In the genomic region with DNA sequence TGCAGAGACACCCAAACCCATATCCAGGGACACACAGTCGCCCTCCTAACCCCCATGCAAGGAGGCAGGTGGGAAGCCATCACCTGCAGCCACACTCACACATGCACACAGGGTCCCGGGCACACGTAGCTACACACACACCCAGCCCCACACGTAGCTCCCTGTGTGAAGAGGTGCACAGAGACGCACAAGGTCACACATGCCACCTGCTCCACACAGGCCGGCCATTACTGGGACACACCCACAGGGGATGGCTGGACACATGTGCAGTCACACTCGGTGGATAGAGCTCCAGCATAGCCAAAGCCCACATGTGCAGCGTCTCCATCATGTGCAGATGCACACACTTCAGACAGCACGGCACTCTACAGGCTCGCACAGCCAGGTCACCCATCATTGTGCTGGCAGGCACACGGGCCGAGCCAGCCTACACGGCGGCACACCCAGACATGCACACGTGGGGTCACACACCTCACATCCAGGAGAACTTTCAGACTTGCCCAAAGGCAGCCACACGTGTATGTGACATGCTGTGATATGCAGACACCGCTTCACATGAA, we compare ENCODE assay signal across 14 cellular contexts. TPM values are rescaled to one million over a fixed set of nuclear protein-coding genes. Genes with fewer than 3 reads are reported as not detected.
DNase-seq lines count a peak whose midpoint lies in the region; ATAC-seq and TF ChIP-seq lines count a peak whose summit lies in the region.
"Had no signal": no experiment of that assay in that cellular context is flagged by ENCODE, and none has a peak within 500 bp of the region (broad histone marks: within the 10 kb centered on the region; RNA-seq: fewer than 3 reads in every experiment).

No MANE protein-coding gene starts in this region.

- DNase-seq in activated naive CD4-positive, alpha-beta T cell treated with anti-CD3 and anti-CD28 coated beads for 36 hours: no peak
- DNase-seq in activated naive CD4-positive, alpha-beta T cell treated with anti-CD3 and anti-CD28 coated beads, Interleukin-2, amount 50 U/mL, for 72 hours (ENCODE audit: low spot score in 2 of 2): no peak
- DNase-seq in activated naive CD8-positive, alpha-beta T cell treated with anti-CD3 and anti-CD28 coated beads, Interleukin-2, amount 50 U/mL, for 24 hours: no peak
- DNase-seq in naive B cell (no peak), tibial artery (no peak), NCI-H1436 treated with DMSO at 0.1 percent for 48 hours (lab: John Stamatoyannopoulos, UW) (no peak), DMS 273 (lab: John Stamatoyannopoulos, UW; ENCODE audit: unreplicated experiment) (no peak)
- DNase-seq in T-helper 2 cell treated with Interferon-gamma antibody and Interleukin-4, amounts not matched to agents 5 μg/mL and 100 μg/mL, for 36 hours (ENCODE audit: low spot score): no peak
- DNase-seq: cerebellar nuclear complex, IMR-90, NCI-H524 treated with DMSO at 0.1 percent for 48 hours had no signal

- no peak overlapping the region for H3K27ac Mint-ChIP-seq in activated naive CD4-positive, alpha-beta T cell treated with anti-CD3 and anti-CD28 coated beads for 36 hours
- H3K27ac Mint-ChIP-seq in activated naive CD4-positive, alpha-beta T cell treated with anti-CD3 and anti-CD28 coated beads, Interleukin-2, amount 50 U/mL, for 72 hours: no peak overlapping the region
- H3K27ac Mint-ChIP-seq in activated naive CD8-positive, alpha-beta T cell treated with anti-CD3 and anti-CD28 coated beads, Interleukin-2, amount 50 U/mL, for 24 hours: no peak overlapping the region
- peak overlapping the region in 3 of 6 donors; percentile 10 to 28 (median 22) for H3K27ac Mint-ChIP-seq in naive B cell
- H3K27ac Mint-ChIP-seq in T-helper 2 cell treated with Interferon-gamma antibody and Interleukin-4, amounts not matched to agents 5 μg/mL and 100 μg/mL, for 36 hours: no peak overlapping the region
- H3K27ac Mint-ChIP-seq: activated T-helper 1 cell treated with anti-CD3 and anti-CD28 coated beads, Interleukin-12 subunit alpha, Interleukin-12 subunit beta, Interleukin-2, Interleukin-4 antibody, amounts not matched to agents 30 ng/mL and 10 ng/mL and 1 ng/mL, durations not matched to agents 14 hours and 24 hours and 36 hours had no signal

- H3K4me1 ChIP-seq in tibial artery: peaks cover 0 to 18% (median 13%) of the 10 kb centered on the region in 4 donors

- peaks cover 17% of the 10 kb centered on the region for H3K36me3 Mint-ChIP-seq in activated naive CD4-positive, alpha-beta T cell treated with anti-CD3 and anti-CD28 coated beads for 36 hours (ENCODE audit: low read depth)
- peaks cover 38 to 44% of the 10 kb centered on the region in 2 donors for H3K36me3 Mint-ChIP-seq in activated naive CD4-positive, alpha-beta T cell treated with anti-CD3 and anti-CD28 coated beads, Interleukin-2, amount 50 U/mL, for 72 hours
- H3K36me3 Mint-ChIP-seq in activated naive CD8-positive, alpha-beta T cell treated with anti-CD3 and anti-CD28 coated beads, Interleukin-2, amount 50 U/mL, for 24 hours (ENCODE audit: low read depth): peaks cover 18% of the 10 kb centered on the region
- peaks cover 0 to 7% of the 10 kb centered on the region in 2 donors for H3K36me3 Mint-ChIP-seq in naive B cell
- peaks cover 1% of the 10 kb centered on the region for H3K36me3 Mint-ChIP-seq in T-helper 2 cell treated with Interferon-gamma antibody and Interleukin-4, amounts not matched to agents 5 μg/mL and 100 μg/mL, for 36 hours (ENCODE audit: low read depth)

- H3K36me3 ChIP-seq in tibial artery: peaks cover 0 to 11% (median 0%) of the 10 kb centered on the region in 3 donors
- H3K36me3 ChIP-seq: thyroid gland had no signal

- peak overlapping the region; percentile 62 to 64 for H3K4me3 ChIP-seq in tibial artery

- TF ChIP-seq CTCF in tibial artery (IDR thresholded peaks at IDR 0.05): no peak

- intact Hi-C loops in activated naive CD4-positive, alpha-beta T cell treated with anti-CD3 and anti-CD28 coated beads for 36 hours (cut with micrococcal nuclease): loop anchor here (2.0 kb wide), 1 partner anchor 278 kb away; a partner anchor contains a TSS
- intact Hi-C loops in tibial artery (cut with DNase I; ENCODE audit: low total_unique reads): loop anchor here (5.0 kb wide), 1 partner anchor 283 kb away; no protein-coding TSS in a partner anchor

- H3K4me3 Mint-ChIP-seq in activated naive CD4-positive, alpha-beta T cell treated with anti-CD3 and anti-CD28 coated beads for 36 hours: peak overlapping the region; percentile 88
- H3K4me3 Mint-ChIP-seq in activated naive CD8-positive, alpha-beta T cell treated with anti-CD3 and anti-CD28 coated beads, Interleukin-2, amount 50 U/mL, for 24 hours: peak overlapping the region; percentile 81
- H3K4me3 Mint-ChIP-seq in naive B cell: peak overlapping the region; percentile 93 to 98 (median 96)
- H3K4me3 Mint-ChIP-seq in T-helper 2 cell treated with Interferon-gamma antibody and Interleukin-4, amounts not matched to agents 5 μg/mL and 100 μg/mL, for 36 hours: no peak overlapping the region
- H3K4me3 Mint-ChIP-seq: activated T-helper 1 cell treated with anti-CD3 and anti-CD28 coated beads, Interleukin-12 subunit alpha, Interleukin-12 subunit beta, Interleukin-2, Interleukin-4 antibody, amounts not matched to agents 30 ng/mL and 10 ng/mL and 1 ng/mL, durations not matched to agents 14 hours and 24 hours and 36 hours had no signal

- peaks cover 16% of the 10 kb centered on the region for H3K9me3 Mint-ChIP-seq in activated naive CD4-positive, alpha-beta T cell treated with anti-CD3 and anti-CD28 coated beads for 36 hours
- H3K9me3 Mint-ChIP-seq in activated naive CD4-positive, alpha-beta T cell treated with anti-CD3 and anti-CD28 coated beads, Interleukin-2, amount 50 U/mL, for 72 hours: peaks cover 6 to 8% of the 10 kb centered on the region in 2 donors
- H3K9me3 Mint-ChIP-seq in activated naive CD8-positive, alpha-beta T cell treated with anti-CD3 and anti-CD28 coated beads, Interleukin-2, amount 50 U/mL, for 24 hours: peaks cover 3% of the 10 kb centered on the region
- peaks cover 0 to 2% (median 0%) of the 10 kb centered on the region in 7 donors for H3K9me3 Mint-ChIP-seq in naive B cell
- H3K9me3 Mint-ChIP-seq in T-helper 2 cell treated with Interferon-gamma antibody and Interleukin-4, amounts not matched to agents 5 μg/mL and 100 μg/mL, for 36 hours: peaks cover 48% of the 10 kb centered on the region

- ATAC-seq in activated naive CD4-positive, alpha-beta T cell treated with anti-CD3 and anti-CD28 coated beads, Interleukin-2, amount 50 U/mL, for 72 hours: no peak
- ATAC-seq in activated naive CD8-positive, alpha-beta T cell treated with anti-CD3 and anti-CD28 coated beads, Interleukin-2, amount 50 U/mL, for 24 hours: no peak
- ATAC-seq in naive B cell (ENCODE audit: low read depth in 2 of 2): no peak

- peaks cover 12% of the 10 kb centered on the region for H3K4me1 Mint-ChIP-seq in activated naive CD4-positive, alpha-beta T cell treated with anti-CD3 and anti-CD28 coated beads for 36 hours (ENCODE audit: low read depth)
- peaks cover 12% of the 10 kb centered on the region for H3K4me1 Mint-ChIP-seq in activated naive CD8-positive, alpha-beta T cell treated with anti-CD3 and anti-CD28 coated beads, Interleukin-2, amount 50 U/mL, for 24 hours
- H3K4me1 Mint-ChIP-seq in naive B cell: peaks cover 17 to 28% (median 23%) of the 10 kb centered on the region in 3 donors
- no peaks in the 10 kb centered on the region for H3K4me1 Mint-ChIP-seq in T-helper 2 cell treated with Interferon-gamma antibody and Interleukin-4, amounts not matched to agents 5 μg/mL and 100 μg/mL, for 36 hours (ENCODE audit: low read depth)

- no peaks in the 10 kb centered on the region for H3K27me3 ChIP-seq in tibial artery
- H3K27me3 ChIP-seq: thyroid gland had no signal

- no peak overlapping the region for H3K27ac ChIP-seq in tibial artery
- H3K27ac ChIP-seq: thyroid gland had no signal

- CTCF ChIA-PET in activated naive CD4-positive, alpha-beta T cell treated with anti-CD3 and anti-CD28 coated beads for 36 hours (lab: Charles Lee): no interaction called here

- H3K27me3 Mint-ChIP-seq in activated naive CD4-positive, alpha-beta T cell treated with anti-CD3 and anti-CD28 coated beads for 36 hours (ENCODE audit: low read depth): no peaks in the 10 kb centered on the region
- H3K27me3 Mint-ChIP-seq in activated naive CD8-positive, alpha-beta T cell treated with anti-CD3 and anti-CD28 coated beads, Interleukin-2, amount 50 U/mL, for 24 hours: no peaks in the 10 kb centered on the region
- no peaks in the 10 kb centered on the region for H3K27me3 Mint-ChIP-seq in naive B cell
- H3K27me3 Mint-ChIP-seq in T-helper 2 cell treated with Interferon-gamma antibody and Interleukin-4, amounts not matched to agents 5 μg/mL and 100 μg/mL, for 36 hours (ENCODE audit: low read depth): no peaks in the 10 kb centered on the region

- H3K9me3 ChIP-seq in tibial artery: no peaks in the 10 kb centered on the region
- H3K9me3 ChIP-seq: thyroid gland had no signal

RNA-seq across cellular contexts. Expression of a gene that starts 1.1 kb away (rescaled TPM):
- 1 to 10 TPM in 1 of 2 experiments, under 1 TPM in 1; 0.67 to 1.3 TPM for total RNA-seq in activated naive CD4-positive, alpha-beta T cell treated with anti-CD3 and anti-CD28 coated beads for 36 hours
- total RNA-seq in activated naive CD4-positive, alpha-beta T cell treated with anti-CD3 and anti-CD28 coated beads, Interleukin-2, amount 50 U/mL, for 72 hours: 1 to 10 TPM; 1.7 to 2.2 TPM
- 10 to 100 TPM in 1 of 6 donors, 1 to 10 TPM in 4, not detected in 1; 2.1 to 13.0 (median 5.5) TPM for polyA plus RNA-seq in naive B cell (ENCODE audit: low read depth in 6 of 6)
- total RNA-seq: activated T-helper 1 cell treated with anti-CD3 and anti-CD28 coated beads, Interleukin-12 subunit alpha, Interleukin-12 subunit beta, Interleukin-2, Interleukin-4 antibody, amounts not matched to agents 30 ng/mL and 10 ng/mL and 1 ng/mL, durations not matched to agents 14 hours and 24 hours and 36 hours; IMR-90 had no signal
- polyA plus RNA-seq: IMR-90 had no signal

RNA-seq across cellular contexts. Expression of a gene that starts 27.5 kb away (rescaled TPM):
- not detected for total RNA-seq in activated naive CD4-positive, alpha-beta T cell treated with anti-CD3 and anti-CD28 coated beads for 36 hours
- total RNA-seq in activated naive CD4-positive, alpha-beta T cell treated with anti-CD3 and anti-CD28 coated beads, Interleukin-2, amount 50 U/mL, for 72 hours: under 1 TPM; 0.30 to 0.31 TPM
- polyA plus RNA-seq in naive B cell (ENCODE audit: low read depth in 6 of 6): under 1 TPM in 1 of 6 donors, not detected in 5; 0.30 TPM
- total RNA-seq: IMR-90, mononuclear cell, thyroid gland had no signal
- polyA plus RNA-seq: IMR-90 had no signal
